ENCODE assay signal across 11 cellular contexts in genomic region chr1:229127301-229127700, GRCh38.
DNase-seq lines count a peak whose midpoint lies in the region; ATAC-seq, FAIRE-seq and TF ChIP-seq lines count a peak whose summit lies in the region.
"Had no signal": no experiment of that assay in that cellular context is flagged by ENCODE, and none has a peak within 500 bp of the region (broad histone marks: within the 10 kb centered on the region; RNA-seq: fewer than 3 reads in every experiment).

No MANE protein-coding gene starts in this region.

- H3K27me3 Mint-ChIP-seq in T-helper 1 cell treated with Interleukin-12 subunit alpha and Interleukin-12 subunit beta and Interleukin-4 antibody, amounts not matched to agents 30 μg/mL and 1 μg/mL, for 36 hours (ENCODE audit: low read depth), result peaks cover 74% of the 10 kb centered on the region

- H3K4me3 Mint-ChIP-seq in T-helper 1 cell treated with Interleukin-12 subunit alpha and Interleukin-12 subunit beta and Interleukin-4 antibody, amounts not matched to agents 30 μg/mL and 1 μg/mL, for 36 hours, result no peak overlapping the region
- H3K4me3 Mint-ChIP-seq: HFFc6, WTC11 had no signal

- FAIRE-seq in D721Med (lab: Jason Lieb, UNC) (peak; percentile 58), frontal cortex (lab: Jason Lieb, UNC) (no peak)

- ATAC-seq in GM21367 (IDR thresholded peaks at IDR 0.05; ENCODE audit: unreplicated experiment), result no peak
- ATAC-seq: WTC11 had no signal

- H3K36me3 Mint-ChIP-seq in T-helper 1 cell treated with Interleukin-12 subunit alpha and Interleukin-12 subunit beta and Interleukin-4 antibody, amounts not matched to agents 30 μg/mL and 1 μg/mL, for 36 hours (ENCODE audit: low read depth), result no peaks in the 10 kb centered on the region
- H3K36me3 Mint-ChIP-seq: WTC11 had no signal

- peaks cover 26% of the 10 kb centered on the region for H3K4me1 Mint-ChIP-seq in T-helper 1 cell treated with Interleukin-12 subunit alpha and Interleukin-12 subunit beta and Interleukin-4 antibody, amounts not matched to agents 30 μg/mL and 1 μg/mL, for 36 hours (ENCODE audit: low read depth)

- H3K27ac Mint-ChIP-seq in T-helper 1 cell treated with Interleukin-12 subunit alpha and Interleukin-12 subunit beta and Interleukin-4 antibody, amounts not matched to agents 30 μg/mL and 1 μg/mL, for 36 hours, result peak overlapping the region; percentile 12
- H3K27ac Mint-ChIP-seq: HFFc6, WTC11 had no signal

- H3K27me3 ChIP-seq in layer of hippocampus (ENCODE audit: control insufficient read depth, insufficient read depth, low read length), result no peaks in the 10 kb centered on the region

- H3K27ac ChIP-seq in layer of hippocampus (ENCODE audit: low read depth, low read length), result peak overlapping the region; percentile 64

- DNase-seq in D721Med (ENCODE audit: insufficient read length, low spot score), result no peak
- DNase-seq in H4 (ENCODE audit: low spot score), result peak; percentile 43
- no peak for DNase-seq in NCI-H345 (lab: John Stamatoyannopoulos, UW)
- DNase-seq in frontal cortex (ENCODE audit: low spot score in 2 of 2), result no peak
- DNase-seq in stimulated activated naive CD4-positive, alpha-beta T cell treated with Interleukin-2 at 50 U/mL for 16 hours (lab: John Stamatoyannopoulos, UW), result no peak
- DNase-seq: HFFc6, NCI-H1417 treated with DMSO at 0.1 percent for 48 hours had no signal

- no peaks in the 10 kb centered on the region for H3K9me3 Mint-ChIP-seq in T-helper 1 cell treated with Interleukin-12 subunit alpha and Interleukin-12 subunit beta and Interleukin-4 antibody, amounts not matched to agents 30 μg/mL and 1 μg/mL, for 36 hours
- H3K9me3 Mint-ChIP-seq: WTC11 had no signal

- no peak for TF ChIP-seq CTCF in D721Med (IDR thresholded peaks at IDR 0.05; ENCODE audit: insufficient read depth, missing control alignments)
